ENCODE assay signal across 25 cellular contexts in the genomic region with DNA sequence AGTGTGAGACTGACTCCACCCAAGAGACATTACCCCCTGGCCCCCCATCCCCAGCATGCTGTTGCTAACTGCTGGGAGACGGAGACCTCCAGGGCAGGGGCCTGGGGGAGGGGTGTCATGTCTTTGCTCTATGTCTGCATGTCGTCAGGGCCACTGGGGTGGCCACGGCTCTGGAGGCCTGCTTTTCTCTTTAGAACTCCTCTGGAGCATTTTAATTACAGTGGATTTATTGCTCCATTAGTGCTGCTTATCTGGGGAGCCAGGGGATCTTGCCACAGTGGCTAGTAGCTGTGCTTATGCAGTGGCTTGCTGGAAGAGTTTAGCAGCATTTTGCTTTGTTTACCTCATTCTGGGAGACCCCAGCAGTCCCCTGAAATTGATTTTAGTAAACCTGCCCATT. TPM values are rescaled to one million over a fixed set of nuclear protein-coding genes. Genes with fewer than 3 reads are reported as not detected.
DNase-seq lines count a peak whose midpoint lies in the region; ATAC-seq and TF ChIP-seq lines count a peak whose summit lies in the region.
"Had no signal": no experiment of that assay in that cellular context is flagged by ENCODE, and none has a peak within 500 bp of the region (broad histone marks: within the 10 kb centered on the region; RNA-seq: fewer than 3 reads in every experiment).

No MANE protein-coding gene starts in this region.

- no peaks in the 10 kb centered on the region for H3K27me3 Mint-ChIP-seq in activated CD4-positive, alpha-beta memory T cell treated with anti-CD3 and anti-CD28 coated beads for 36 hours
- H3K27me3 Mint-ChIP-seq in activated CD4-positive, alpha-beta memory T cell treated with anti-CD3 and anti-CD28 coated beads, Interleukin-2, amount 10 ng/mL, durations not matched to agents 7 days and 5 days: no peaks in the 10 kb centered on the region
- H3K27me3 Mint-ChIP-seq: B cell; naive thymus-derived CD8-positive, alpha-beta T cell had no signal

- WGBS in hepatocyte (ENCODE audit: low lambda C conversion rate, missing lambda C conversion rate): 35% methylated on average over 3 of the region's 3 CpGs
- 84 to 86% methylated on average over 3 of the region's 3 CpGs for WGBS in sigmoid colon, 2 donors
- 60 to 66% methylated on average over 3 of the region's 3 CpGs for WGBS in GM23248 (ENCODE audit: low coverage in 1 of 2, low lambda C conversion rate in 2 of 2, missing lambda C conversion rate in 2 of 2), 2 experiments

- no peak overlapping the region for H3K9ac ChIP-seq in GM23248

- peaks cover 29% of the 10 kb centered on the region for H3K4me1 Mint-ChIP-seq in activated CD4-positive, alpha-beta memory T cell treated with anti-CD3 and anti-CD28 coated beads for 36 hours (ENCODE audit: low read depth)
- peaks cover 86% of the 10 kb centered on the region for H3K4me1 Mint-ChIP-seq in activated CD4-positive, alpha-beta memory T cell treated with anti-CD3 and anti-CD28 coated beads, Interleukin-2, amount 10 ng/mL, durations not matched to agents 7 days and 5 days

- no peak overlapping the region for H2AFZ ChIP-seq in hepatocyte
- H2AFZ ChIP-seq in GM23248: no peak overlapping the region
- H2AFZ ChIP-seq: PC-9 had no signal

- H3K27me3 ChIP-seq in hepatocyte (no peaks in the 10 kb centered on the region), sigmoid colon (no peaks in the 10 kb centered on the region), GM23248 (replicated peaks; ENCODE audit: insufficient read depth) (no peaks in the 10 kb centered on the region)
- H3K27me3 ChIP-seq: adrenal gland, brain microvascular endothelial cell, transverse colon had no signal

- CTCF ChIA-PET in activated CD4-positive, alpha-beta memory T cell treated with anti-CD3 and anti-CD28 coated beads for 36 hours (lab: Charles Lee): interaction anchor here (2.3 kb wide), 1 partner anchor 12 kb away, joined by 10 read pairs; no protein-coding TSS in a partner anchor
- CTCF ChIA-PET in activated CD4-positive, alpha-beta memory T cell treated with anti-CD3 and anti-CD28 coated beads, Interleukin-2, amount 10 ng/mL, durations not matched to agents 7 days and 5 days (lab: Charles Lee): interaction anchor here (1.3 to 1.6 kb wide), 2 partner anchors 13 to 279 kb away, joined by 4 to 5 read pairs; a partner anchor contains a TSS

- H3K36me3 ChIP-seq in KOPT-K1 (ENCODE audit: insufficient read depth, low read length): peaks cover 72% of the 10 kb centered on the region
- H3K36me3 ChIP-seq in hepatocyte (replicated peaks; ENCODE audit: insufficient read depth, low read depth): no peaks in the 10 kb centered on the region
- peaks cover 0 to 36% (median 11%) of the 10 kb centered on the region in 4 donors for H3K36me3 ChIP-seq in sigmoid colon
- no peaks in the 10 kb centered on the region; the same call in 1 of the 2 replicates for H3K36me3 ChIP-seq in GM23248 (ENCODE audit: low read depth)

- H3F3A ChIP-seq in GM23248 (ENCODE audit: insufficient read depth): no peaks in the 10 kb centered on the region

- no peaks in the 10 kb centered on the region for H3K79me2 ChIP-seq in hepatocyte
- no peaks in the 10 kb centered on the region for H3K79me2 ChIP-seq in GM23248 (ENCODE audit: insufficient read depth)

- ATAC-seq in HG03439 (IDR thresholded peaks at IDR 0.05; ENCODE audit: unreplicated experiment) (no peak), GM21515 (IDR thresholded peaks at IDR 0.05; ENCODE audit: unreplicated experiment) (no peak)
- ATAC-seq: naive thymus-derived CD8-positive, alpha-beta T cell; WTC11 had no signal

- in situ Hi-C loops in GM23248 (cut with MboI): no loop called here

- no peaks in the 10 kb centered on the region for H3K9me2 ChIP-seq in hepatocyte (replicated peaks; ENCODE audit: insufficient read depth)
- H3K9me2 ChIP-seq in GM23248 (ENCODE audit: insufficient read depth): no peaks in the 10 kb centered on the region

- H3K4me1 ChIP-seq in hepatocyte (ENCODE audit: insufficient read depth) (peaks cover 17% of the 10 kb centered on the region), sigmoid colon (peaks cover 0 to 31% (median 26%) of the 10 kb centered on the region in 4 donors), GM23248 (ENCODE audit: insufficient read depth) (peaks cover 4% of the 10 kb centered on the region; the same call in 1 of the 2 replicates)
- H3K4me1 ChIP-seq: adrenal gland had no signal

- intact Hi-C loops in activated CD4-positive, alpha-beta memory T cell treated with anti-CD3 and anti-CD28 coated beads for 36 hours (cut with micrococcal nuclease): no loop called here
- intact Hi-C loops in sigmoid colon (cut with DNase I): loop anchor here (10.0 kb wide), 1 partner anchor 208 kb away; no protein-coding TSS in a partner anchor

- no peak overlapping the region for H3K4me3 Mint-ChIP-seq in activated CD4-positive, alpha-beta memory T cell treated with anti-CD3 and anti-CD28 coated beads for 36 hours
- no peak overlapping the region for H3K4me3 Mint-ChIP-seq in activated CD4-positive, alpha-beta memory T cell treated with anti-CD3 and anti-CD28 coated beads, Interleukin-2, amount 10 ng/mL, durations not matched to agents 7 days and 5 days
- H3K4me3 Mint-ChIP-seq: B cell; naive thymus-derived CD8-positive, alpha-beta T cell; WTC11 had no signal

- H3K4me2 ChIP-seq in hepatocyte (no peak overlapping the region), GM23248 (ENCODE audit: unreplicated experiment) (no peak overlapping the region)
- H3K4me2 ChIP-seq: PC-9 had no signal

- no peaks in the 10 kb centered on the region for H3K9me3 ChIP-seq in KOPT-K1 (ENCODE audit: insufficient read depth, low read length, poor library complexity, severe bottlenecking)
- H3K9me3 ChIP-seq in hepatocyte (ENCODE audit: low read depth): no peaks in the 10 kb centered on the region
- no peaks in the 10 kb centered on the region for H3K9me3 ChIP-seq in sigmoid colon
- no peaks in the 10 kb centered on the region for H3K9me3 ChIP-seq in GM23248 (ENCODE audit: low read depth)
- H3K9me3 ChIP-seq: adrenal gland, HAP-1, transverse colon had no signal

- peak overlapping the region; percentile 25 for H3K27ac Mint-ChIP-seq in activated CD4-positive, alpha-beta memory T cell treated with anti-CD3 and anti-CD28 coated beads for 36 hours
- no peak overlapping the region for H3K27ac Mint-ChIP-seq in activated CD4-positive, alpha-beta memory T cell treated with anti-CD3 and anti-CD28 coated beads, Interleukin-2, amount 10 ng/mL, durations not matched to agents 7 days and 5 days
- H3K27ac Mint-ChIP-seq: naive thymus-derived CD8-positive, alpha-beta T cell had no signal

- H4K20me1 ChIP-seq in hepatocyte (ENCODE audit: insufficient read depth, poor library complexity, severe bottlenecking) (no peaks in the 10 kb centered on the region), GM23248 (ENCODE audit: insufficient read depth) (no peaks in the 10 kb centered on the region)

- TF ChIP-seq POLR2A in sigmoid colon (IDR thresholded peaks at IDR 0.05): no peak

- DNase-seq in activated CD4-positive, alpha-beta memory T cell treated with anti-CD3 and anti-CD28 coated beads for 36 hours: no peak
- no peak for DNase-seq in activated CD4-positive, alpha-beta memory T cell treated with anti-CD3 and anti-CD28 coated beads, Interleukin-2, amount 10 ng/mL, durations not matched to agents 7 days and 5 days
- DNase-seq in hepatocyte (ENCODE audit: low spot score) (no peak), sigmoid colon (peak; percentile 28), GM23248 (no peak)
- DNase-seq: activated CD4-positive, alpha-beta T cell treated with anti-CD3 and anti-CD28 coated beads, Interleukin-2, amount 50 U/mL, for 48 hours; activated effector memory CD4-positive, alpha-beta T cell treated with anti-CD3 and anti-CD28 coated beads, Interleukin-2, amount 50 U/mL, for 16 hours; adrenal gland; brain microvascular endothelial cell; GDM1; naive thymus-derived CD8-positive, alpha-beta T cell; NCI-H1092 treated with DMSO at 0.1 percent for 48 hours; NCI-H187 treated with DMSO at 0.1 percent for 48 hours; NCI-H446; PC-9; Right ventricle myocardium superior; stimulated activated CD4-positive, alpha-beta T cell treated with anti-CD3 and anti-CD28 coated beads, Interleukin-2, amount 100 ng/mL, for 24 hours; SW 1271; transverse colon had no signal

- no peaks in the 10 kb centered on the region for H3K9me3 Mint-ChIP-seq in activated CD4-positive, alpha-beta memory T cell treated with anti-CD3 and anti-CD28 coated beads for 36 hours
- no peaks in the 10 kb centered on the region for H3K9me3 Mint-ChIP-seq in activated CD4-positive, alpha-beta memory T cell treated with anti-CD3 and anti-CD28 coated beads, Interleukin-2, amount 10 ng/mL, durations not matched to agents 7 days and 5 days
- H3K9me3 Mint-ChIP-seq: naive thymus-derived CD8-positive, alpha-beta T cell; WTC11 had no signal

- TF ChIP-seq EP300 in sigmoid colon (IDR thresholded peaks at IDR 0.05): no peak

- POLR2A ChIA-PET in activated CD4-positive, alpha-beta memory T cell treated with anti-CD3 and anti-CD28 coated beads for 36 hours (lab: Charles Lee): no interaction called here
- POLR2A ChIA-PET in activated CD4-positive, alpha-beta memory T cell treated with anti-CD3 and anti-CD28 coated beads, Interleukin-2, amount 10 ng/mL, durations not matched to agents 7 days and 5 days (lab: Charles Lee): interaction anchor here (3.9 to 15.3 kb wide), 2 partner anchors 12 to 278 kb away, joined by 11 to 309 read pairs; a partner anchor contains a TSS

- peaks cover 42% of the 10 kb centered on the region for H3K36me3 Mint-ChIP-seq in activated CD4-positive, alpha-beta memory T cell treated with anti-CD3 and anti-CD28 coated beads for 36 hours
- H3K36me3 Mint-ChIP-seq in activated CD4-positive, alpha-beta memory T cell treated with anti-CD3 and anti-CD28 coated beads, Interleukin-2, amount 10 ng/mL, durations not matched to agents 7 days and 5 days (ENCODE audit: low read depth): peaks cover 64% of the 10 kb centered on the region
- H3K36me3 Mint-ChIP-seq: WTC11 had no signal

- H3K27ac ChIP-seq in KOPT-K1 (ENCODE audit: low read depth, low read length, poor library complexity, severe bottlenecking) (peak overlapping the region; percentile 12), hepatocyte (peak overlapping the region; percentile 2), sigmoid colon (no peak overlapping the region), GM23248 (no peak overlapping the region)
- H3K27ac ChIP-seq: adrenal gland, brain microvascular endothelial cell, PC-9, transverse colon had no signal

- no peak overlapping the region for H3K4me3 ChIP-seq in hepatocyte
- H3K4me3 ChIP-seq in sigmoid colon: no peak overlapping the region
- H3K4me3 ChIP-seq in GM23248: no peak overlapping the region
- H3K4me3 ChIP-seq: adrenal gland, HAP-1, PC-9, transverse colon had no signal

- TF ChIP-seq CTCF in hepatocyte (IDR thresholded peaks at IDR 0.05; ENCODE audit: poor library complexity) (no peak), sigmoid colon (IDR thresholded peaks at IDR 0.05) (no peak)

RNA-seq across cellular contexts. Expression of a gene that starts 32.3 kb away (rescaled TPM):
- 10 to 100 TPM; 25.5 to 26.7 TPM for total RNA-seq in activated CD4-positive, alpha-beta memory T cell treated with anti-CD3 and anti-CD28 coated beads for 36 hours
- 10 to 100 TPM; 30.3 to 32.4 TPM for total RNA-seq in activated CD4-positive, alpha-beta memory T cell treated with anti-CD3 and anti-CD28 coated beads, Interleukin-2, amount 10 ng/mL, durations not matched to agents 7 days and 5 days
- total RNA-seq in hepatocyte (19.7 and 22.6 TPM in 2 replicates), sigmoid colon (10 to 100 TPM; 21.3 to 35.2 (median 29.5) TPM)
- polyA plus RNA-seq in hepatocyte (22.3 and 29.0 TPM in 2 replicates), sigmoid colon (10 to 100 TPM in 2 of 3 donors, 1 to 10 TPM in 1; 9.6 to 24.6 (median 10.6) TPM), GM23248 (2016; fragmentation: Nextera tagmentation; extraction: Ambion mirVana) (12.7 and 13.2 TPM in 2 replicates)
- total RNA-seq in GM23248 (2014; rRNA removed; shearing (Covaris generic)): 12.9 and 21.4 TPM in 2 replicates

RNA-seq across cellular contexts. Expression of a gene that starts 34.4 kb away (rescaled TPM):
- total RNA-seq in activated CD4-positive, alpha-beta memory T cell treated with anti-CD3 and anti-CD28 coated beads for 36 hours: 10 to 100 TPM; 35.1 to 38.2 TPM
- 10 to 100 TPM; 24.2 to 24.7 TPM for total RNA-seq in activated CD4-positive, alpha-beta memory T cell treated with anti-CD3 and anti-CD28 coated beads, Interleukin-2, amount 10 ng/mL, durations not matched to agents 7 days and 5 days
- 51.6 and 53.7 TPM in 2 replicates for total RNA-seq in hepatocyte
- 68.9 and 82.4 TPM in 2 replicates for polyA plus RNA-seq in hepatocyte
- total RNA-seq in sigmoid colon: 10 to 100 TPM; 55.0 to 99.9 (median 77.4) TPM
- polyA plus RNA-seq in sigmoid colon: 10 to 100 TPM; 13.9 to 24.7 (median 18.6) TPM
- total RNA-seq in GM23248 (2014; rRNA removed; shearing (Covaris generic)): 101 and 105 TPM in 2 replicates
- polyA plus RNA-seq in GM23248 (2016; fragmentation: Nextera tagmentation; extraction: Ambion mirVana): 41.8 and 42.1 TPM in 2 replicates

Comparison
In these comparisons a context has a peak if more than half of its experiments do, and no peak if none do; other contexts are left out.
1. H3K27ac ChIP-seq: peak in KOPT-K1 (single experiment) and hepatocyte (single experiment); none in sigmoid colon (0 of 4) and GM23248 (single experiment).